Comparison of ENCODE assay signal across 20 cellular contexts in genomic region chr7:149605696-149606095, GRCh38.
"Had no signal": no experiment of that assay in that cellular context is flagged by ENCODE, and none has a peak within 500 bp of the region (broad histone marks: within the 10 kb centered on the region; RNA-seq: fewer than 3 reads in every experiment).

No MANE protein-coding gene starts in this region.

- H3K9me3 Mint-ChIP-seq: activated T-cell treated with anti-CD3 and anti-CD28 coated beads, Interleukin-2, amount 50 U/mL, for 24 hours; activated T-helper 2 cell treated with anti-CD3 and anti-CD28 coated beads, Interferon-gamma antibody, Interleukin-2, Interleukin-4, amounts not matched to agents 10 μg/mL and 5 μg/mL and 100 μg/mL, durations not matched to agents 14 hours and 24 hours and 36 hours; stimulated activated effector memory CD8-positive, alpha-beta T cell treated with anti-CD3 and anti-CD28 coated beads, Interleukin-12 subunit alpha, Interleukin-12 subunit beta, amount 100 ng/mL, for 72 hours had no signal

- H3K27ac Mint-ChIP-seq: activated T-cell treated with anti-CD3 and anti-CD28 coated beads, Interleukin-2, amount 50 U/mL, for 24 hours; activated T-helper 2 cell treated with anti-CD3 and anti-CD28 coated beads, Interferon-gamma antibody, Interleukin-2, Interleukin-4, amounts not matched to agents 10 μg/mL and 5 μg/mL and 100 μg/mL, durations not matched to agents 14 hours and 24 hours and 36 hours; stimulated activated effector memory CD8-positive, alpha-beta T cell treated with anti-CD3 and anti-CD28 coated beads, Interleukin-12 subunit alpha, Interleukin-12 subunit beta, amount 100 ng/mL, for 72 hours had no signal

- H3K9me3 ChIP-seq: heart right ventricle, lower lobe of right lung, right lobe of liver, testis, uterus had no signal

- DNase-seq: activated CD4-positive, alpha-beta T cell treated with anti-CD3 and anti-CD28 coated beads, Interleukin-2, amount 50 U/mL, for 4 hours; activated CD8-positive, alpha-beta memory T cell treated with anti-CD3 and anti-CD28 coated beads for 24 hours; activated CD8-positive, alpha-beta memory T cell treated with anti-CD3 and anti-CD28 coated beads, Interleukin-2, amount 50 U/mL, for 4 hours; activated naive CD4-positive, alpha-beta T cell treated with anti-CD3 and anti-CD28 coated beads, Interleukin-2, amount 50 U/mL, for 16 hours; activated T-cell treated with anti-CD3 and anti-CD28 coated beads, Interleukin-2, amount 50 U/mL, for 24 hours; amygdala; cortex of kidney; erythroblast; foreskin fibroblast; heart right ventricle; lower lobe of right lung; occipital lobe; right lobe of liver; stimulated activated CD4-positive, alpha-beta T cell treated with anti-CD3 and anti-CD28 coated beads, Interleukin-2, amount 100 ng/mL, for 24 hours; testis; trophoblast cell; uterus had no signal

- H3K4me3 Mint-ChIP-seq: activated T-cell treated with anti-CD3 and anti-CD28 coated beads, Interleukin-2, amount 50 U/mL, for 24 hours; stimulated activated effector memory CD8-positive, alpha-beta T cell treated with anti-CD3 and anti-CD28 coated beads, Interleukin-12 subunit alpha, Interleukin-12 subunit beta, amount 100 ng/mL, for 72 hours had no signal

- ATAC-seq: heart right ventricle; lower lobe of right lung; right lobe of liver; SK-N-SH treated with all-trans-retinoic acid at 6 μM for 48 hours; stimulated activated effector memory CD8-positive, alpha-beta T cell treated with anti-CD3 and anti-CD28 coated beads, Interleukin-12 subunit alpha, Interleukin-12 subunit beta, amount 100 ng/mL, for 72 hours had no signal

- H3K27me3 Mint-ChIP-seq: activated T-cell treated with anti-CD3 and anti-CD28 coated beads, Interleukin-2, amount 50 U/mL, for 24 hours had no signal
